2 cellular contexts compared by ENCODE assay signal in the genomic region with DNA sequence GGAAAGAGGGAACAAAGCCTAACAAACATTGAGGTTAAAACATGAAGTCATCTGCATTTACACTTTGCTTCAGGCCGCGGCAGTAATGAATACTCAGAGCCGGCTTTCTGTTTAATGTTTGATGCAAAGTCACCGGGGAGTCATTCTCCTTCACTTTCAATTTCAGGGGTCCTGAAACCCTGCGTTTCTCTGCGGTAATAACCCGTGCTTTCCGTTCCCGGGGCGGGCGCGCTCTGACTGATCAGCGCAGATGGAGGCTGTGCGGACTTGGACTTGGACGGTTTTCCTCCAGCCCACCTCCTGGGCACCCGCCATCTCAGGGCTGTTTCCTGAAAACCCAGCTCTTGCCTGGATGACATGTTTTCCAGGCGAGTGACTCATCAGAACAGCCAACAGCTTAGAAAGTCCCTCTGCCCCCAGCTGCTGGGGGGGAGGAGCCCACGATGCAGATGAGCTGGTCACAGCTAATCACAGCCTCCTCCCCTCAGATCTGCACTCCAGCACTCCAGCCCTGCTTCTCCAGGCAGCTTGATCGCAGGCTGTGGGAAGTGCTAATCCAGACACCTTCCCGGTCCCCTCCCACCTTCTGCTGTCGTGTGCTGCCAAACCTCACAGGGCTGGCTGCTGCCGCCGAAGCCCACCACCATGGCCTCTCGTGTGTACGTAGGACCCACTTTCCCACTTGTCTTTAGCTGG.
TF ChIP-seq lines count a peak whose summit lies in the region.

No MANE protein-coding gene starts in this region.

TF ChIP-seq in HEK293, 187 proteins besides CTCF, POLR2A, EP300 and RAD21 (continued from another document and continues in another):
- peak; percentile 72 for TF ChIP-seq PRDM4 (tag by site-specific recombination; IDR thresholded peaks at IDR 0.05)
- no peak for TF ChIP-seq ZBTB1 (tag by site-specific recombination; IDR thresholded peaks at IDR 0.05)
- peak; percentile 92 for TF ChIP-seq GLIS1 (tag by site-specific recombination; IDR thresholded peaks at IDR 0.05)
- peak; percentile 45 for TF ChIP-seq ATF2 (tag by site-specific recombination; IDR thresholded peaks at IDR 0.05; ENCODE audit: low read depth)
- TF ChIP-seq TCF7L2 (IDR thresholded peaks at IDR 0.05; ENCODE audit: borderline replicate concordance, low read depth, low read length): no peak
- no peak for TF ChIP-seq ZNF169 (tag by site-specific recombination; IDR thresholded peaks at IDR 0.05)
- TF ChIP-seq ZNF423 (tag by site-specific recombination; IDR thresholded peaks at IDR 0.05): no peak
- TF ChIP-seq ZNF354C (tag by site-specific recombination; IDR thresholded peaks at IDR 0.05; ENCODE audit: borderline replicate concordance, low read depth): no peak
- TF ChIP-seq REPIN1 (tag by site-specific recombination; IDR thresholded peaks at IDR 0.05; ENCODE audit: low read depth): no peak
- no peak for TF ChIP-seq KLF10 (tag by site-specific recombination; IDR thresholded peaks at IDR 0.05)
- no peak for TF ChIP-seq ZNF26 (tag by site-specific recombination; IDR thresholded peaks at IDR 0.05)
- peak; percentile 72; the same call in 1 of the 2 replicates for TF ChIP-seq ZSCAN30 (tag by site-specific recombination; IDR thresholded peaks at IDR 0.05)
- TF ChIP-seq ZNF146 (tag by site-specific recombination; IDR thresholded peaks at IDR 0.05): no peak
- TF ChIP-seq, protein P1, sequence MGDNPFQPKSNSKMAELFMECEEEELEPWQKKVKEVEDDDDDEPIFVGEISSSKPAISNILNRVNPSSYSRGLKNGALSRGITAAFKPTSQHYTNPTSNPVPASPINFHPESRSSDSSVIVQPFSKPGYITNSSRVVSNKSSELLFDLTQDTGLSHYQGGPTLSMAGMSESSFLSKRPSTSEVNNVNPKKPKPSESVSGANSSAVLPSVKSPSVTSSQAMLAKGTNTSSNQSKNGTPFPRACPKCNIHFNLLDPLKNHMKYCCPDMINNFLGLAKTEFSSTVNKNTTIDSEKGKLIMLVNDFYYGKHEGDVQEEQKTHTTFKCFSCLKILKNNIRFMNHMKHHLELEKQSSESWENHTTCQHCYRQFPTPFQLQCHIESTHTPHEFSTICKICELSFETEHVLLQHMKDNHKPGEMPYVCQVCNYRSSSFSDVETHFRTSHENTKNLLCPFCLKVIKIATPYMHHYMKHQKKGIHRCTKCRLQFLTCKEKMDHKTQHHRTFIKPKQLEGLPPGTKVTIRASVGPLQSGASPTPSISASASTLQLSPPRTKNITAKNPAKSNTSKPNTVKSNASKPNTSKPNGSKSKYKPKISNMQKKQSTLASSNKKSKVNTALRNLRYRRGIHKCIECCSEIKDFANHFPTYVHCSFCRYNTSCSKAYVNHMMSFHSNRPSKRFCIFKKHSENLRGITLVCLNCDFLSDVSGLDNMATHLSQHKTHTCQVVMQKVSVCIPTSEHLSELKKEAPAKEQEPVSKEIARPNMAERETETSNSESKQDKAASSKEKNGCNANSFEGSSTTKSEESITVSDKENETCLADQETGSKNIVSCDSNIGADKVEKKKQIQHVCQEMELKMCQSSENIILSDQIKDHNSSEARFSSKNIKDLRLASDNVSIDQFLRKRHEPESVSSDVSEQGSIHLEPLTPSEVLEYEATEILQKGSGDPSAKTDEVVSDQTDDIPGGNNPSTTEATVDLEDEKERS (tag by site-specific recombination; IDR thresholded peaks at IDR 0.05): no peak
- TF ChIP-seq ZNF214 (tag by site-specific recombination; IDR thresholded peaks at IDR 0.05; ENCODE audit: borderline replicate concordance): no peak
- no peak for TF ChIP-seq ZNF670 (tag by site-specific recombination; IDR thresholded peaks at IDR 0.05; ENCODE audit: low read depth)
- TF ChIP-seq SP7 (tag by site-specific recombination; IDR thresholded peaks at IDR 0.05): peak; percentile 86
- TF ChIP-seq SETDB1 (IDR thresholded peaks at IDR 0.05; ENCODE audit: insufficient read length, low read length): peak; percentile 63

TF ChIP-seq in SK-N-SH, 30 proteins besides CTCF, POLR2A, EP300 and RAD21 (continued from another document):
- TF ChIP-seq PBX3 (IDR thresholded peaks at IDR 0.05) (peak; percentile 72; the same call in 1 of the 2 replicates), USF1 (IDR thresholded peaks at IDR 0.05; ENCODE audit: borderline replicate concordance, low read depth) (no peak), ZBTB33 (IDR thresholded peaks at IDR 0.05; ENCODE audit: borderline replicate concordance, low read depth) (no peak), MXI1 (IDR thresholded peaks at IDR 0.05; ENCODE audit: low read depth, low read length) (peak; percentile 88; the same call in 1 of the 2 replicates), FOSL2 (IDR thresholded peaks at IDR 0.05; ENCODE audit: borderline replicate concordance, low read depth) (peak; percentile 99), NFIC (IDR thresholded peaks at IDR 0.05; ENCODE audit: borderline replicate concordance) (peak; percentile 81; the same call in 1 of the 2 replicates), POLR2AphosphoS5 (IDR thresholded peaks at IDR 0.05; ENCODE audit: low read depth, low read length) (peak; percentile 91), USF2 (IDR thresholded peaks at IDR 0.05; ENCODE audit: borderline replicate concordance, low read depth, low read length) (no peak), SIN3A (IDR thresholded peaks at IDR 0.05; ENCODE audit: borderline replicate concordance, low read depth, low read length) (peak; percentile 90; the same call in 1 of the 2 replicates), ELF1 (IDR thresholded peaks at IDR 0.05) (no peak), GATA2 (CRISPR knock-in tag; IDR thresholded peaks at IDR 0.05) (peak; percentile 43), YY1 (IDR thresholded peaks at IDR 0.05; ENCODE audit: low read depth) (peak; percentile 87), EZH2phosphoT487 (IDR thresholded peaks at IDR 0.05; ENCODE audit: borderline replicate concordance, low read depth) (no peak), CHD2 (IDR thresholded peaks at IDR 0.05; ENCODE audit: low read length, partially characterized antibody) (peak; percentile 50), FOXM1 (IDR thresholded peaks at IDR 0.05; ENCODE audit: low read depth) (no peak), FOXJ3 (CRISPR knock-in tag; IDR thresholded peaks at IDR 0.05) (peak; percentile 91), GABPA (IDR thresholded peaks at IDR 0.05; ENCODE audit: low read depth) (no peak), TCF12 (IDR thresholded peaks at IDR 0.05) (peak; percentile 93), RFX5 (IDR thresholded peaks at IDR 0.05; ENCODE audit: low read length) (no peak), SMC3 (IDR thresholded peaks at IDR 0.05; ENCODE audit: low read depth, low read length) (0 out of 2 replicates have a peak, but pooled peaks have one; percentile 20), NRF1 (IDR thresholded peaks at IDR 0.05; ENCODE audit: low read depth, low read length) (no peak), RXRA (IDR thresholded peaks at IDR 0.05; ENCODE audit: borderline replicate concordance, low read depth) (no peak; the same call in 1 of the 2 replicates), MAX (IDR thresholded peaks at IDR 0.05; ENCODE audit: low read depth) (peak; percentile 93), MEF2A (IDR thresholded peaks at IDR 0.05; ENCODE audit: borderline replicate concordance, low read depth) (no peak)
- TF ChIP-seq, protein P2, sequence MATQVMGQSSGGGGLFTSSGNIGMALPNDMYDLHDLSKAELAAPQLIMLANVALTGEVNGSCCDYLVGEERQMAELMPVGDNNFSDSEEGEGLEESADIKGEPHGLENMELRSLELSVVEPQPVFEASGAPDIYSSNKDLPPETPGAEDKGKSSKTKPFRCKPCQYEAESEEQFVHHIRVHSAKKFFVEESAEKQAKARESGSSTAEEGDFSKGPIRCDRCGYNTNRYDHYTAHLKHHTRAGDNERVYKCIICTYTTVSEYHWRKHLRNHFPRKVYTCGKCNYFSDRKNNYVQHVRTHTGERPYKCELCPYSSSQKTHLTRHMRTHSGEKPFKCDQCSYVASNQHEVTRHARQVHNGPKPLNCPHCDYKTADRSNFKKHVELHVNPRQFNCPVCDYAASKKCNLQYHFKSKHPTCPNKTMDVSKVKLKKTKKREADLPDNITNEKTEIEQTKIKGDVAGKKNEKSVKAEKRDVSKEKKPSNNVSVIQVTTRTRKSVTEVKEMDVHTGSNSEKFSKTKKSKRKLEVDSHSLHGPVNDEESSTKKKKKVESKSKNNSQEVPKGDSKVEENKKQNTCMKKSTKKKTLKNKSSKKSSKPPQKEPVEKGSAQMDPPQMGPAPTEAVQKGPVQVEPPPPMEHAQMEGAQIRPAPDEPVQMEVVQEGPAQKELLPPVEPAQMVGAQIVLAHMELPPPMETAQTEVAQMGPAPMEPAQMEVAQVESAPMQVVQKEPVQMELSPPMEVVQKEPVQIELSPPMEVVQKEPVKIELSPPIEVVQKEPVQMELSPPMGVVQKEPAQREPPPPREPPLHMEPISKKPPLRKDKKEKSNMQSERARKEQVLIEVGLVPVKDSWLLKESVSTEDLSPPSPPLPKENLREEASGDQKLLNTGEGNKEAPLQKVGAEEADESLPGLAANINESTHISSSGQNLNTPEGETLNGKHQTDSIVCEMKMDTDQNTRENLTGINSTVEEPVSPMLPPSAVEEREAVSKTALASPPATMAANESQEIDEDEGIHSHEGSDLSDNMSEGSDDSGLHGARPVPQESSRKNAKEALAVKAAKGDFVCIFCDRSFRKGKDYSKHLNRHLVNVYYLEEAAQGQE (IDR thresholded peaks at IDR 0.05; ENCODE audit: low read depth, low read length): 0 out of 2 replicates have a peak, but pooled peaks have one; percentile 49
